In the genomic region with DNA sequence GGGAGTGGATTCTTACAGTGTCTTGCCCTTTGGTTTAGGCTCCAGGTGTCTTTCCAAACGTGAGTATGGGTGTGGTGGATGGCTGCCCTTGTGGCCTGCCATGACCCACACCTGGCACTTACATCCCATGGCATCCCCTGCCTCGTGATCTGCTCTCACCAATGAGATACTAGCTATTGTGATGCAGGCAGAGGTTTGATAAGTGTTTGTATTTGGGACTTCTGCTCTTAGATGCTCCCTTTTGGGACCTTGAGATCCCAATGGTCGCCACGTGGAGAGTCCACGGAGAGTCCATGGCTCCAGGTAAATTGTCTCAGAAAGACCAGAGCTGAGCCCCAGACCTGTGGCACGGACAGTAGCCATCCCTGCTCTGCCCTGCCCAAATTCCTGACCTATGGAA, we compare ENCODE assay signal across 33 cellular contexts.
"Had no signal": no experiment of that assay in that cellular context is flagged by ENCODE, and none has a peak within 500 bp of the region (broad histone marks: within the 10 kb centered on the region; RNA-seq: fewer than 3 reads in every experiment).

No MANE protein-coding gene starts in this region.

- H3K27ac Mint-ChIP-seq: activated B cell treated with CpG ODN at 0.5 μM for 24 hours; activated CD4-positive, alpha-beta memory T cell treated with anti-CD3 and anti-CD28 coated beads for 36 hours; activated CD4-positive, alpha-beta T cell treated with anti-CD3 and anti-CD28 coated beads, Interleukin-2, amount 10 ng/mL, durations not matched to agents 24 days and 14 days; activated CD8-positive, alpha-beta T cell treated with anti-CD3 and anti-CD28 coated beads for 36 hours; activated naive CD4-positive, alpha-beta T cell treated with anti-CD3 and anti-CD28 coated beads for 36 hours; activated naive CD4-positive, alpha-beta T cell treated with anti-CD3 and anti-CD28 coated beads, Interleukin-2, amount 50 U/mL, for 72 hours; activated naive CD8-positive, alpha-beta T cell treated with anti-CD3 and anti-CD28 coated beads for 36 hours; activated T-cell treated with anti-CD3 and anti-CD28 coated beads, Interleukin-2, amount 50 U/mL, for 72 hours; activated T-helper 1 cell treated with anti-CD3 and anti-CD28 coated beads, Interleukin-12 subunit alpha, Interleukin-12 subunit beta, Interleukin-2, Interleukin-4 antibody, amounts not matched to agents 30 ng/mL and 10 ng/mL and 1 ng/mL, durations not matched to agents 14 hours and 24 hours and 36 hours; activated T-helper 17 cell treated with anti-CD3 and anti-CD28 coated beads, Interleukin-2, amount 50 U/mL, for 72 hours; T-helper 1 cell treated with Interleukin-12 subunit alpha and Interleukin-12 subunit beta and Interleukin-4 antibody, amounts not matched to agents 30 μg/mL and 1 μg/mL, for 36 hours; T-helper 2 cell treated with Interferon-gamma antibody and Interleukin-4, amounts not matched to agents 5 μg/mL and 100 μg/mL, for 36 hours had no signal

- H3K4me1 ChIP-seq: adrenal gland, body of pancreas, breast epithelium had no signal

- H3K4me1 Mint-ChIP-seq: activated naive CD8-positive, alpha-beta T cell treated with anti-CD3 and anti-CD28 coated beads for 36 hours; activated T-helper 17 cell treated with anti-CD3 and anti-CD28 coated beads, Interleukin-2, amount 50 U/mL, for 72 hours had no signal

- DNase-seq: activated B cell treated with CpG ODN at 0.5 μM for 24 hours; activated CD4-positive, alpha-beta memory T cell treated with anti-CD3 and anti-CD28 coated beads for 36 hours; activated CD4-positive, alpha-beta T cell treated with anti-CD3 and anti-CD28 coated beads for 4 hours; activated CD4-positive, alpha-beta T cell treated with anti-CD3 and anti-CD28 coated beads, Interleukin-2, amount 10 ng/mL, durations not matched to agents 24 days and 14 days; activated CD4-positive, alpha-beta T cell treated with anti-CD3 and anti-CD28 coated beads, Interleukin-2, amount 50 U/mL, for 1 hour; activated CD4-positive, alpha-beta T cell treated with anti-CD3 and anti-CD28 coated beads, Interleukin-2, amount 50 U/mL, for 4 hours; activated CD4-positive, CD25-positive, alpha-beta regulatory T cell treated with anti-CD3 and anti-CD28 coated beads, Interleukin-2, amount 50 U/mL, for 72 hours; activated CD8-positive, alpha-beta T cell treated with anti-CD3 and anti-CD28 coated beads for 36 hours; activated effector memory CD4-positive, alpha-beta T cell treated with anti-CD3 and anti-CD28 coated beads, Interleukin-2, amount 50 U/mL, for 16 hours; activated gamma-delta T cell treated with Interleukin-2 at 50 U/mL for 16 hours; activated naive CD4-positive, alpha-beta T cell; activated naive CD4-positive, alpha-beta T cell treated with anti-CD3 and anti-CD28 coated beads for 36 hours; activated naive CD4-positive, alpha-beta T cell treated with anti-CD3 and anti-CD28 coated beads, Interleukin-2, amount 50 U/mL, for 16 hours; activated naive CD8-positive, alpha-beta T cell treated with anti-CD3 and anti-CD28 coated beads for 36 hours; activated T-cell treated with anti-CD3 and anti-CD28 coated beads for 4 hours; activated T-cell treated with anti-CD3 and anti-CD28 coated beads, Interleukin-2, amount 50 U/mL, for 1 hour; activated T-cell treated with anti-CD3 and anti-CD28 coated beads, Interleukin-2, amount 50 U/mL, for 4 hours; activated T-cell treated with anti-CD3 and anti-CD28 coated beads, Interleukin-2, amount 50 U/mL, for 72 hours; adrenal gland; amniotic stem cell; aorta; body of pancreas; brain microvascular endothelial cell; central memory CD4-positive, alpha-beta T cell; T-helper 2 cell; T-helper 9 cell had no signal

- H3K4me3 Mint-ChIP-seq: activated B cell treated with CpG ODN at 0.5 μM for 24 hours; activated CD4-positive, alpha-beta memory T cell treated with anti-CD3 and anti-CD28 coated beads for 36 hours; activated CD4-positive, alpha-beta T cell treated with anti-CD3 and anti-CD28 coated beads, Interleukin-2, amount 10 ng/mL, durations not matched to agents 24 days and 14 days; activated CD8-positive, alpha-beta T cell treated with anti-CD3 and anti-CD28 coated beads for 36 hours; activated naive CD4-positive, alpha-beta T cell treated with anti-CD3 and anti-CD28 coated beads for 36 hours; activated naive CD8-positive, alpha-beta T cell treated with anti-CD3 and anti-CD28 coated beads for 36 hours; activated T-cell treated with anti-CD3 and anti-CD28 coated beads, Interleukin-2, amount 50 U/mL, for 4 hours; activated T-cell treated with anti-CD3 and anti-CD28 coated beads, Interleukin-2, amount 50 U/mL, for 72 hours; activated T-helper 1 cell treated with anti-CD3 and anti-CD28 coated beads, Interleukin-12 subunit alpha, Interleukin-12 subunit beta, Interleukin-2, Interleukin-4 antibody, amounts not matched to agents 30 ng/mL and 10 ng/mL and 1 ng/mL, durations not matched to agents 14 hours and 24 hours and 36 hours; activated T-helper 17 cell treated with anti-CD3 and anti-CD28 coated beads, Interleukin-2, amount 50 U/mL, for 72 hours; T-helper 1 cell treated with Interleukin-12 subunit alpha and Interleukin-12 subunit beta and Interleukin-4 antibody, amounts not matched to agents 30 μg/mL and 1 μg/mL, for 36 hours; T-helper 2 cell treated with Interferon-gamma antibody and Interleukin-4, amounts not matched to agents 5 μg/mL and 100 μg/mL, for 36 hours had no signal

- H3K27me3 Mint-ChIP-seq: activated B cell treated with CpG ODN at 0.5 μM for 24 hours; activated CD4-positive, alpha-beta memory T cell treated with anti-CD3 and anti-CD28 coated beads for 36 hours; activated CD4-positive, alpha-beta T cell treated with anti-CD3 and anti-CD28 coated beads, Interleukin-2, amount 10 ng/mL, durations not matched to agents 24 days and 14 days had no signal

- H3K4me3 ChIP-seq: adrenal gland, body of pancreas, breast epithelium had no signal

- H3K9me3 ChIP-seq: adrenal gland, body of pancreas, breast epithelium had no signal

- H3K36me3 Mint-ChIP-seq: activated naive CD8-positive, alpha-beta T cell treated with anti-CD3 and anti-CD28 coated beads for 36 hours had no signal

- ATAC-seq: activated CD8-positive, alpha-beta T cell treated with anti-CD3 and anti-CD28 coated beads for 36 hours; activated naive CD4-positive, alpha-beta T cell treated with anti-CD3 and anti-CD28 coated beads, Interleukin-2, amount 50 U/mL, for 72 hours; activated T-cell treated with anti-CD3 and anti-CD28 coated beads, Interleukin-2, amount 50 U/mL, for 4 hours; activated T-cell treated with anti-CD3 and anti-CD28 coated beads, Interleukin-2, amount 50 U/mL, for 72 hours; activated T-helper 17 cell treated with anti-CD3 and anti-CD28 coated beads, Interleukin-2, amount 50 U/mL, for 72 hours; body of pancreas had no signal

- H3K9me3 Mint-ChIP-seq: activated B cell treated with CpG ODN at 0.5 μM for 24 hours; activated CD4-positive, alpha-beta memory T cell treated with anti-CD3 and anti-CD28 coated beads for 36 hours; activated CD4-positive, alpha-beta T cell treated with anti-CD3 and anti-CD28 coated beads, Interleukin-2, amount 10 ng/mL, durations not matched to agents 24 days and 14 days; activated CD8-positive, alpha-beta T cell treated with anti-CD3 and anti-CD28 coated beads for 36 hours; activated naive CD4-positive, alpha-beta T cell treated with anti-CD3 and anti-CD28 coated beads for 36 hours; activated naive CD4-positive, alpha-beta T cell treated with anti-CD3 and anti-CD28 coated beads, Interleukin-2, amount 50 U/mL, for 72 hours; activated naive CD8-positive, alpha-beta T cell treated with anti-CD3 and anti-CD28 coated beads for 36 hours; activated T-cell treated with anti-CD3 and anti-CD28 coated beads, Interleukin-2, amount 50 U/mL, for 4 hours; activated T-cell treated with anti-CD3 and anti-CD28 coated beads, Interleukin-2, amount 50 U/mL, for 72 hours; activated T-helper 1 cell treated with anti-CD3 and anti-CD28 coated beads, Interleukin-12 subunit alpha, Interleukin-12 subunit beta, Interleukin-2, Interleukin-4 antibody, amounts not matched to agents 30 ng/mL and 10 ng/mL and 1 ng/mL, durations not matched to agents 14 hours and 24 hours and 36 hours; activated T-helper 17 cell treated with anti-CD3 and anti-CD28 coated beads, Interleukin-2, amount 50 U/mL, for 72 hours; T-helper 1 cell treated with Interleukin-12 subunit alpha and Interleukin-12 subunit beta and Interleukin-4 antibody, amounts not matched to agents 30 μg/mL and 1 μg/mL, for 36 hours; T-helper 2 cell treated with Interferon-gamma antibody and Interleukin-4, amounts not matched to agents 5 μg/mL and 100 μg/mL, for 36 hours had no signal

- H3K36me3 ChIP-seq: adrenal gland, brain microvascular endothelial cell, breast epithelium had no signal

- H3K27me3 ChIP-seq: adrenal gland, body of pancreas, brain microvascular endothelial cell, breast epithelium had no signal

- H3K27ac ChIP-seq: adrenal gland, body of pancreas, brain microvascular endothelial cell, breast epithelium, VCaP had no signal
